ENCODE assay signal across 1 cellular context in the genomic region with DNA sequence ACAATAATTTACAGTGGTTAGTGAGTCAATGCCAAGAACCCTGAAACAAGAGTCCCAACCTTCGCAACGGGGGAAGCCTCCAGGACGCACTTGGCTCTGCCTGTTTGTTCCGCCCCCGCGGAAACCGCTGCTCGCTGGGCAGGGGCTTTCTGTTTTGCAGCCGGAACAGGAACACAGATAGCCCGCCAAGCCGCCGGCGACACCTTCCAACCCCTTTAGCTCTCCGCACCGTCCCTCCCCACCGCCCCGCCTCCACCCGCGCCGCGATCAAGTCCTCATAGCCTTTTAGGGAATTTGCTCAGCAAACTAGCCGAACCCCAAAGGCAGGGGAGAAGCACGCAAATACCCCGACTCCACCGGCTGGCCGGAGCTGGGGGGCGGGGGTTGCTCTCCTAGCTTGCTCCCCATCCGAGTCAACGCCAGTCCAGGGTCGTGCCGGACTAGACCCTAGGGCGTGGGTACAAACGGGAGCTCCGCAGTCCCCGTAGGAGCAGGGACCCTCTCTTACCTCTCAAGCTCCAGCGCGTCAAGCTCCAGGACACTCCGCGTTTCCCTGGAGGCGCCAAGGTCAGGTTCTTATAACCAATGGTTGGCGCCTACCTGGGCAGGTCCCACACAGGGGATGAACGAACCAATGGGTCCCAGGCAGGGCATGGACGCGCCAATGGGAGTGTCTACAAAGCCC.
TF ChIP-seq lines count a peak whose summit lies in the region.

A gene with protein sequence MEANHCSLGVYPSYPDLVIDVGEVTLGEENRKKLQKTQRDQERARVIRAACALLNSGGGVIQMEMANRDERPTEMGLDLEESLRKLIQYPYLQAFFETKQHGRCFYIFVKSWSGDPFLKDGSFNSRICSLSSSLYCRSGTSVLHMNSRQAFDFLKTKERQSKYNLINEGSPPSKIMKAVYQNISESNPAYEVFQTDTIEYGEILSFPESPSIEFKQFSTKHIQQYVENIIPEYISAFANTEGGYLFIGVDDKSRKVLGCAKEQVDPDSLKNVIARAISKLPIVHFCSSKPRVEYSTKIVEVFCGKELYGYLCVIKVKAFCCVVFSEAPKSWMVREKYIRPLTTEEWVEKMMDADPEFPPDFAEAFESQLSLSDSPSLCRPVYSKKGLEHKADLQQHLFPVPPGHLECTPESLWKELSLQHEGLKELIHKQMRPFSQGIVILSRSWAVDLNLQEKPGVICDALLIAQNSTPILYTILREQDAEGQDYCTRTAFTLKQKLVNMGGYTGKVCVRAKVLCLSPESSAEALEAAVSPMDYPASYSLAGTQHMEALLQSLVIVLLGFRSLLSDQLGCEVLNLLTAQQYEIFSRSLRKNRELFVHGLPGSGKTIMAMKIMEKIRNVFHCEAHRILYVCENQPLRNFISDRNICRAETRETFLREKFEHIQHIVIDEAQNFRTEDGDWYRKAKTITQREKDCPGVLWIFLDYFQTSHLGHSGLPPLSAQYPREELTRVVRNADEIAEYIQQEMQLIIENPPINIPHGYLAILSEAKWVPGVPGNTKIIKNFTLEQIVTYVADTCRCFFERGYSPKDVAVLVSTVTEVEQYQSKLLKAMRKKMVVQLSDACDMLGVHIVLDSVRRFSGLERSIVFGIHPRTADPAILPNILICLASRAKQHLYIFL (minus strand): TSS at position 553 of the 685 bp plus-strand sequence. CDS start 3,086 bp downstream, outside the sequence.

TF ChIP-seq in K562, 482 proteins besides CTCF, POLR2A, EP300 and RAD21 (continues in another document):
- no peak for TF ChIP-seq ZC3H11A (IDR thresholded peaks at IDR 0.05; ENCODE audit: low read depth, low read length)
- TF ChIP-seq, protein P1, sequence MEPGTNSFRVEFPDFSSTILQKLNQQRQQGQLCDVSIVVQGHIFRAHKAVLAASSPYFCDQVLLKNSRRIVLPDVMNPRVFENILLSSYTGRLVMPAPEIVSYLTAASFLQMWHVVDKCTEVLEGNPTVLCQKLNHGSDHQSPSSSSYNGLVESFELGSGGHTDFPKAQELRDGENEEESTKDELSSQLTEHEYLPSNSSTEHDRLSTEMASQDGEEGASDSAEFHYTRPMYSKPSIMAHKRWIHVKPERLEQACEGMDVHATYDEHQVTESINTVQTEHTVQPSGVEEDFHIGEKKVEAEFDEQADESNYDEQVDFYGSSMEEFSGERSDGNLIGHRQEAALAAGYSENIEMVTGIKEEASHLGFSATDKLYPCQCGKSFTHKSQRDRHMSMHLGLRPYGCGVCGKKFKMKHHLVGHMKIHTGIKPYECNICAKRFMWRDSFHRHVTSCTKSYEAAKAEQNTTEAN (CRISPR knock-in tag; IDR thresholded peaks at IDR 0.05) = no peak
- TF ChIP-seq ZNF830 (CRISPR knock-in tag; IDR thresholded peaks at IDR 0.05) = no peak
- no peak for TF ChIP-seq SAP30 (IDR thresholded peaks at IDR 0.05; ENCODE audit: borderline replicate concordance, insufficient read depth, low read depth, low read length, poor library complexity, severe bottlenecking)
- TF ChIP-seq CXXC5 (CRISPR knock-in tag; IDR thresholded peaks at IDR 0.05) = 0 out of 2 replicates have a peak, but pooled peaks have one; percentile 22
- TF ChIP-seq ZNF644 (tag; IDR thresholded peaks at IDR 0.05; ENCODE audit: low read depth) = no peak
- no peak for TF ChIP-seq HMG20B (CRISPR knock-in tag; IDR thresholded peaks at IDR 0.05)
- TF ChIP-seq, protein P2, sequence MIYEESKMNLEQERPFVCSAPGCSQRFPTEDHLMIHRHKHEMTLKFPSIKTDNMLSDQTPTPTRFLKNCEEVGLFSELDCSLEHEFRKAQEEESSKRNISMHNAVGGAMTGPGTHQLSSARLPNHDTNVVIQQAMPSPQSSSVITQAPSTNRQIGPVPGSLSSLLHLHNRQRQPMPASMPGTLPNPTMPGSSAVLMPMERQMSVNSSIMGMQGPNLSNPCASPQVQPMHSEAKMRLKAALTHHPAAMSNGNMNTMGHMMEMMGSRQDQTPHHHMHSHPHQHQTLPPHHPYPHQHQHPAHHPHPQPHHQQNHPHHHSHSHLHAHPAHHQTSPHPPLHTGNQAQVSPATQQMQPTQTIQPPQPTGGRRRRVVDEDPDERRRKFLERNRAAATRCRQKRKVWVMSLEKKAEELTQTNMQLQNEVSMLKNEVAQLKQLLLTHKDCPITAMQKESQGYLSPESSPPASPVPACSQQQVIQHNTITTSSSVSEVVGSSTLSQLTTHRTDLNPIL (CRISPR knock-in tag; IDR thresholded peaks at IDR 0.05) = no peak
- TF ChIP-seq RNF2 (IDR thresholded peaks at IDR 0.05) = peak; percentile 44; the same call in 1 of the 2 replicates
- TF ChIP-seq NBN (IDR thresholded peaks at IDR 0.05; ENCODE audit: low read depth) = no peak
- TF ChIP-seq GTF2E2 (tag; IDR thresholded peaks at IDR 0.05) = no peak
- no peak for TF ChIP-seq EHMT2 (IDR thresholded peaks at IDR 0.05)
- peak; percentile 46; the same call in 1 of the 2 replicates for TF ChIP-seq ZBTB7A (IDR thresholded peaks at IDR 0.05; ENCODE audit: borderline replicate concordance, control insufficient read depth, low read depth, low read length)
- TF ChIP-seq ETV1 (tag; conservative IDR thresholded peaks at IDR 0.05; ENCODE audit: low read depth) = peak; percentile 74
- TF ChIP-seq, protein P3, sequence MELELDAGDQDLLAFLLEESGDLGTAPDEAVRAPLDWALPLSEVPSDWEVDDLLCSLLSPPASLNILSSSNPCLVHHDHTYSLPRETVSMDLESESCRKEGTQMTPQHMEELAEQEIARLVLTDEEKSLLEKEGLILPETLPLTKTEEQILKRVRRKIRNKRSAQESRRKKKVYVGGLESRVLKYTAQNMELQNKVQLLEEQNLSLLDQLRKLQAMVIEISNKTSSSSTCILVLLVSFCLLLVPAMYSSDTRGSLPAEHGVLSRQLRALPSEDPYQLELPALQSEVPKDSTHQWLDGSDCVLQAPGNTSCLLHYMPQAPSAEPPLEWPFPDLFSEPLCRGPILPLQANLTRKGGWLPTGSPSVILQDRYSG (tag; conservative IDR thresholded peaks at IDR 0.05; ENCODE audit: low read depth) = no peak
- TF ChIP-seq SUPT5H (IDR thresholded peaks at IDR 0.05) = no peak
- TF ChIP-seq RBFOX2 (IDR thresholded peaks at IDR 0.05; ENCODE audit: low read depth, low read length) = peak; percentile 54
- TF ChIP-seq, protein P4, sequence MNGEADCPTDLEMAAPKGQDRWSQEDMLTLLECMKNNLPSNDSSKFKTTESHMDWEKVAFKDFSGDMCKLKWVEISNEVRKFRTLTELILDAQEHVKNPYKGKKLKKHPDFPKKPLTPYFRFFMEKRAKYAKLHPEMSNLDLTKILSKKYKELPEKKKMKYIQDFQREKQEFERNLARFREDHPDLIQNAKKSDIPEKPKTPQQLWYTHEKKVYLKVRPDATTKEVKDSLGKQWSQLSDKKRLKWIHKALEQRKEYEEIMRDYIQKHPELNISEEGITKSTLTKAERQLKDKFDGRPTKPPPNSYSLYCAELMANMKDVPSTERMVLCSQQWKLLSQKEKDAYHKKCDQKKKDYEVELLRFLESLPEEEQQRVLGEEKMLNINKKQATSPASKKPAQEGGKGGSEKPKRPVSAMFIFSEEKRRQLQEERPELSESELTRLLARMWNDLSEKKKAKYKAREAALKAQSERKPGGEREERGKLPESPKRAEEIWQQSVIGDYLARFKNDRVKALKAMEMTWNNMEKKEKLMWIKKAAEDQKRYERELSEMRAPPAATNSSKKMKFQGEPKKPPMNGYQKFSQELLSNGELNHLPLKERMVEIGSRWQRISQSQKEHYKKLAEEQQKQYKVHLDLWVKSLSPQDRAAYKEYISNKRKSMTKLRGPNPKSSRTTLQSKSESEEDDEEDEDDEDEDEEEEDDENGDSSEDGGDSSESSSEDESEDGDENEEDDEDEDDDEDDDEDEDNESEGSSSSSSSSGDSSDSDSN (IDR thresholded peaks at IDR 0.05; ENCODE audit: borderline replicate concordance in 1 of 2, low read depth in 2 of 2, low read length in 2 of 2) = peak; percentile 76 to 79; a peak in 2 of 4 replicates
- TF ChIP-seq, protein P5, sequence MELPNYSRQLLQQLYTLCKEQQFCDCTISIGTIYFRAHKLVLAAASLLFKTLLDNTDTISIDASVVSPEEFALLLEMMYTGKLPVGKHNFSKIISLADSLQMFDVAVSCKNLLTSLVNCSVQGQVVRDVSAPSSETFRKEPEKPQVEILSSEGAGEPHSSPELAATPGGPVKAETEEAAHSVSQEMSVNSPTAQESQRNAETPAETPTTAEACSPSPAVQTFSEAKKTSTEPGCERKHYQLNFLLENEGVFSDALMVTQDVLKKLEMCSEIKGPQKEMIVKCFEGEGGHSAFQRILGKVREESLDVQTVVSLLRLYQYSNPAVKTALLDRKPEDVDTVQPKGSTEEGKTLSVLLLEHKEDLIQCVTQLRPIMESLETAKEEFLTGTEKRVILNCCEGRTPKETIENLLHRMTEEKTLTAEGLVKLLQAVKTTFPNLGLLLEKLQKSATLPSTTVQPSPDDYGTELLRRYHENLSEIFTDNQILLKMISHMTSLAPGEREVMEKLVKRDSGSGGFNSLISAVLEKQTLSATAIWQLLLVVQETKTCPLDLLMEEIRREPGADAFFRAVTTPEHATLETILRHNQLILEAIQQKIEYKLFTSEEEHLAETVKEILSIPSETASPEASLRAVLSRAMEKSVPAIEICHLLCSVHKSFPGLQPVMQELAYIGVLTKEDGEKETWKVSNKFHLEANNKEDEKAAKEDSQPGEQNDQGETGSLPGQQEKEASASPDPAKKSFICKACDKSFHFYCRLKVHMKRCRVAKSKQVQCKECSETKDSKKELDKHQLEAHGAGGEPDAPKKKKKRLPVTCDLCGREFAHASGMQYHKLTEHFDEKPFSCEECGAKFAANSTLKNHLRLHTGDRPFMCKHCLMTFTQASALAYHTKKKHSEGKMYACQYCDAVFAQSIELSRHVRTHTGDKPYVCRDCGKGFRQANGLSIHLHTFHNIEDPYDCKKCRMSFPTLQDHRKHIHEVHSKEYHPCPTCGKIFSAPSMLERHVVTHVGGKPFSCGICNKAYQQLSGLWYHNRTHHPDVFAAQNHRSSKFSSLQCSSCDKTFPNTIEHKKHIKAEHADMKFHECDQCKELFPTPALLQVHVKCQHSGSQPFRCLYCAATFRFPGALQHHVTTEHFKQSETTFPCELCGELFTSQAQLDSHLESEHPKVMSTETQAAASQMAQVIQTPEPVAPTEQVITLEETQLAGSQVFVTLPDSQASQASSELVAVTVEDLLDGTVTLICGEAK (IDR thresholded peaks at IDR 0.05) = peak; percentile 69
- TF ChIP-seq, protein P5 (CRISPR knock-in tag; IDR thresholded peaks at IDR 0.05) = no peak
- TF ChIP-seq, protein P6, sequence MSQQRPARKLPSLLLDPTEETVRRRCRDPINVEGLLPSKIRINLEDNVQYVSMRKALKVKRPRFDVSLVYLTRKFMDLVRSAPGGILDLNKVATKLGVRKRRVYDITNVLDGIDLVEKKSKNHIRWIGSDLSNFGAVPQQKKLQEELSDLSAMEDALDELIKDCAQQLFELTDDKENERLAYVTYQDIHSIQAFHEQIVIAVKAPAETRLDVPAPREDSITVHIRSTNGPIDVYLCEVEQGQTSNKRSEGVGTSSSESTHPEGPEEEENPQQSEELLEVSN (IDR thresholded peaks at IDR 0.05; ENCODE audit: borderline replicate concordance in 1 of 2, extremely low read depth in 1 of 2, insufficient read depth in 1 of 2, insufficient read length in 1 of 2, low read depth in 1 of 2, low read length in 1 of 2, poor library complexity in 1 of 2, severe bottlenecking in 1 of 2) = peak in 1 of 2 experiments; percentile 65
- peak; percentile 68 for TF ChIP-seq POLR2G (IDR thresholded peaks at IDR 0.05; ENCODE audit: low read depth, low read length)
- TF ChIP-seq CTBP1 (IDR thresholded peaks at IDR 0.05; ENCODE audit: borderline replicate concordance) = no peak
- no peak for TF ChIP-seq ZNF324 (CRISPR knock-in tag; IDR thresholded peaks at IDR 0.05)
- no peak for TF ChIP-seq NEUROD1 (IDR thresholded peaks at IDR 0.05; ENCODE audit: borderline replicate concordance, low read depth, low read length, partially characterized antibody)
- no peak for TF ChIP-seq EP400 (IDR thresholded peaks at IDR 0.05)
- TF ChIP-seq, protein P7, sequence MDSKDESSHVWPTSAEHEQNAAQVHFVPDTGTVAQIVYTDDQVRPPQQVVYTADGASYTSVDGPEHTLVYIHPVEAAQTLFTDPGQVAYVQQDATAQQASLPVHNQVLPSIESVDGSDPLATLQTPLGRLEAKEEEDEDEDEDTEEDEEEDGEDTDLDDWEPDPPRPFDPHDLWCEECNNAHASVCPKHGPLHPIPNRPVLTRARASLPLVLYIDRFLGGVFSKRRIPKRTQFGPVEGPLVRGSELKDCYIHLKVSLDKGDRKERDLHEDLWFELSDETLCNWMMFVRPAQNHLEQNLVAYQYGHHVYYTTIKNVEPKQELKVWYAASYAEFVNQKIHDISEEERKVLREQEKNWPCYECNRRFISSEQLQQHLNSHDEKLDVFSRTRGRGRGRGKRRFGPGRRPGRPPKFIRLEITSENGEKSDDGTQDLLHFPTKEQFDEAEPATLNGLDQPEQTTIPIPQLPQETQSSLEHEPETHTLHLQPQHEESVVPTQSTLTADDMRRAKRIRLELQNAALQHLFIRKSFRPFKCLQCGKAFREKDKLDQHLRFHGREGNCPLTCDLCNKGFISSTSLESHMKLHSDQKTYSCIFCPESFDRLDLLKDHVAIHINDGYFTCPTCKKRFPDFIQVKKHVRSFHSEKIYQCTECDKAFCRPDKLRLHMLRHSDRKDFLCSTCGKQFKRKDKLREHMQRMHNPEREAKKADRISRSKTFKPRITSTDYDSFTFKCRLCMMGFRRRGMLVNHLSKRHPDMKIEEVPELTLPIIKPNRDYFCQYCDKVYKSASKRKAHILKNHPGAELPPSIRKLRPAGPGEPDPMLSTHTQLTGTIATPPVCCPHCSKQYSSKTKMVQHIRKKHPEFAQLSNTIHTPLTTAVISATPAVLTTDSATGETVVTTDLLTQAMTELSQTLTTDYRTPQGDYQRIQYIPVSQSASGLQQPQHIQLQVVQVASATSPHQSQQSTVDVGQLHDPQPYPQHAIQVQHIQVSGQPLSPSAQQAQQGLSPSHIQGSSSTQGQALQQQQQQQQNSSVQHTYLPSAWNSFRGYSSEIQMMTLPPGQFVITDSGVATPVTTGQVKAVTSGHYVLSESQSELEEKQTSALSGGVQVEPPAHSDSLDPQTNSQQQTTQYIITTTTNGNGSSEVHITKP (IDR thresholded peaks at IDR 0.05; ENCODE audit: partially characterized antibody) = no peak
- no peak for TF ChIP-seq NFXL1 (CRISPR knock-in tag; IDR thresholded peaks at IDR 0.05)
- no peak for TF ChIP-seq GTF2A2 (tag; IDR thresholded peaks at IDR 0.05)
